Comparison of ENCODE assay signal across 1 cellular context in the genomic region with DNA sequence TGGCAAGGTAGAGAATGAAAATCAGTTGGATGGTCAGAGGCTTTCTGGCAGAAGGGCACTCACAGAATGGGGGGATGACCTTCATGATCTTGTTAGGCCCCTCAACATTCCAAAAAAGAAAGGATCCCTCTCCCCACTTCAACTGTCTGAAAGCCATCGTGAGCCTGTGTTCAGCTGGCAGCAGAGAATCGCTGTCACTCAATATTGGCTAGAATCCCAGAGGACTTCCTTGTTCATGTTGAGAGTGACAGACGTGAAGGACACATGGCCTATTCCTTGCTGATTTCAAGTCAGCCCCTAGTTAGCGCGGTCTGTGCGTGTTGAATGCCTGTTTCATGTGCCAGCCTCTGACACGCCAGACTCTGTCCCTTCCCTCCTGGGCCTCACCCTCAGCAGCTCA.
TF ChIP-seq lines count a peak whose summit lies in the region.

No MANE protein-coding gene starts in this region.

TF ChIP-seq in K562, 482 proteins besides CTCF, POLR2A, EP300 and RAD21 (continued from another document):
- TF ChIP-seq, protein P1, sequence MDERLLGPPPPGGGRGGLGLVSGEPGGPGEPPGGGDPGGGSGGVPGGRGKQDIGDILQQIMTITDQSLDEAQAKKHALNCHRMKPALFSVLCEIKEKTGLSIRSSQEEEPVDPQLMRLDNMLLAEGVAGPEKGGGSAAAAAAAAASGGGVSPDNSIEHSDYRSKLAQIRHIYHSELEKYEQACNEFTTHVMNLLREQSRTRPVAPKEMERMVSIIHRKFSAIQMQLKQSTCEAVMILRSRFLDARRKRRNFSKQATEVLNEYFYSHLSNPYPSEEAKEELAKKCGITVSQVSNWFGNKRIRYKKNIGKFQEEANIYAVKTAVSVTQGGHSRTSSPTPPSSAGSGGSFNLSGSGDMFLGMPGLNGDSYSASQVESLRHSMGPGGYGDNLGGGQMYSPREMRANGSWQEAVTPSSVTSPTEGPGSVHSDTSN (CRISPR knock-in tag; IDR thresholded peaks at IDR 0.05; ENCODE audit: low read depth), result peak; percentile 24; the same call in 1 of the 2 replicates
- TF ChIP-seq, protein P1 (tag; conservative IDR thresholded peaks at IDR 0.05; ENCODE audit: low read depth), result peak; percentile 55; the same call in 1 of the 2 replicates
- TF ChIP-seq ZBED1 (IDR thresholded peaks at IDR 0.05), result no peak
- no peak for TF ChIP-seq CREB3L1 (IDR thresholded peaks at IDR 0.05; ENCODE audit: borderline replicate concordance, low read depth)
- TF ChIP-seq, protein P2, sequence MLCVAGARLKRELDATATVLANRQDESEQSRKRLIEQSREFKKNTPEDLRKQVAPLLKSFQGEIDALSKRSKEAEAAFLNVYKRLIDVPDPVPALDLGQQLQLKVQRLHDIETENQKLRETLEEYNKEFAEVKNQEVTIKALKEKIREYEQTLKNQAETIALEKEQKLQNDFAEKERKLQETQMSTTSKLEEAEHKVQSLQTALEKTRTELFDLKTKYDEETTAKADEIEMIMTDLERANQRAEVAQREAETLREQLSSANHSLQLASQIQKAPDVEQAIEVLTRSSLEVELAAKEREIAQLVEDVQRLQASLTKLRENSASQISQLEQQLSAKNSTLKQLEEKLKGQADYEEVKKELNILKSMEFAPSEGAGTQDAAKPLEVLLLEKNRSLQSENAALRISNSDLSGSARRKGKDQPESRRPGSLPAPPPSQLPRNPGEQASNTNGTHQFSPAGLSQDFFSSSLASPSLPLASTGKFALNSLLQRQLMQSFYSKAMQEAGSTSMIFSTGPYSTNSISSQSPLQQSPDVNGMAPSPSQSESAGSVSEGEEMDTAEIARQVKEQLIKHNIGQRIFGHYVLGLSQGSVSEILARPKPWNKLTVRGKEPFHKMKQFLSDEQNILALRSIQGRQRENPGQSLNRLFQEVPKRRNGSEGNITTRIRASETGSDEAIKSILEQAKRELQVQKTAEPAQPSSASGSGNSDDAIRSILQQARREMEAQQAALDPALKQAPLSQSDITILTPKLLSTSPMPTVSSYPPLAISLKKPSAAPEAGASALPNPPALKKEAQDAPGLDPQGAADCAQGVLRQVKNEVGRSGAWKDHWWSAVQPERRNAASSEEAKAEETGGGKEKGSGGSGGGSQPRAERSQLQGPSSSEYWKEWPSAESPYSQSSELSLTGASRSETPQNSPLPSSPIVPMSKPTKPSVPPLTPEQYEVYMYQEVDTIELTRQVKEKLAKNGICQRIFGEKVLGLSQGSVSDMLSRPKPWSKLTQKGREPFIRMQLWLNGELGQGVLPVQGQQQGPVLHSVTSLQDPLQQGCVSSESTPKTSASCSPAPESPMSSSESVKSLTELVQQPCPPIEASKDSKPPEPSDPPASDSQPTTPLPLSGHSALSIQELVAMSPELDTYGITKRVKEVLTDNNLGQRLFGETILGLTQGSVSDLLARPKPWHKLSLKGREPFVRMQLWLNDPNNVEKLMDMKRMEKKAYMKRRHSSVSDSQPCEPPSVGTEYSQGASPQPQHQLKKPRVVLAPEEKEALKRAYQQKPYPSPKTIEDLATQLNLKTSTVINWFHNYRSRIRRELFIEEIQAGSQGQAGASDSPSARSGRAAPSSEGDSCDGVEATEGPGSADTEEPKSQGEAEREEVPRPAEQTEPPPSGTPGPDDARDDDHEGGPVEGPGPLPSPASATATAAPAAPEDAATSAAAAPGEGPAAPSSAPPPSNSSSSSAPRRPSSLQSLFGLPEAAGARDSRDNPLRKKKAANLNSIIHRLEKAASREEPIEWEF (CRISPR knock-in tag; IDR thresholded peaks at IDR 0.05), result no peak
- no peak for TF ChIP-seq GMEB1 (CRISPR knock-in tag; IDR thresholded peaks at IDR 0.05)
- TF ChIP-seq, protein P3, sequence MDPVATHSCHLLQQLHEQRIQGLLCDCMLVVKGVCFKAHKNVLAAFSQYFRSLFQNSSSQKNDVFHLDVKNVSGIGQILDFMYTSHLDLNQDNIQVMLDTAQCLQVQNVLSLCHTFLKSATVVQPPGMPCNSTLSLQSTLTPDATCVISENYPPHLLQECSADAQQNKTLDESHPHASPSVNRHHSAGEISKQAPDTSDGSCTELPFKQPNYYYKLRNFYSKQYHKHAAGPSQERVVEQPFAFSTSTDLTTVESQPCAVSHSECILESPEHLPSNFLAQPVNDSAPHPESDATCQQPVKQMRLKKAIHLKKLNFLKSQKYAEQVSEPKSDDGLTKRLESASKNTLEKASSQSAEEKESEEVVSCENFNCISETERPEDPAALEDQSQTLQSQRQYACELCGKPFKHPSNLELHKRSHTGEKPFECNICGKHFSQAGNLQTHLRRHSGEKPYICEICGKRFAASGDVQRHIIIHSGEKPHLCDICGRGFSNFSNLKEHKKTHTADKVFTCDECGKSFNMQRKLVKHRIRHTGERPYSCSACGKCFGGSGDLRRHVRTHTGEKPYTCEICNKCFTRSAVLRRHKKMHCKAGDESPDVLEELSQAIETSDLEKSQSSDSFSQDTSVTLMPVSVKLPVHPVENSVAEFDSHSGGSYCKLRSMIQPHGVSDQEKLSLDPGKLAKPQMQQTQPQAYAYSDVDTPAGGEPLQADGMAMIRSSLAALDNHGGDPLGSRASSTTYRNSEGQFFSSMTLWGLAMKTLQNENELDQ (CRISPR knock-in tag; IDR thresholded peaks at IDR 0.05; ENCODE audit: borderline replicate concordance), result no peak
- peak; percentile 84 for TF ChIP-seq PKNOX1 (IDR thresholded peaks at IDR 0.05)
- TF ChIP-seq RCOR1 (IDR thresholded peaks at IDR 0.05; ENCODE audit: borderline replicate concordance in 1 of 2, low read depth in 2 of 2, low read length in 2 of 2), result no peak
- TF ChIP-seq, protein P4, sequence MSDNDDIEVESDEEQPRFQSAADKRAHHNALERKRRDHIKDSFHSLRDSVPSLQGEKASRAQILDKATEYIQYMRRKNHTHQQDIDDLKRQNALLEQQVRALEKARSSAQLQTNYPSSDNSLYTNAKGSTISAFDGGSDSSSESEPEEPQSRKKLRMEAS (CRISPR knock-in tag; IDR thresholded peaks at IDR 0.05), result no peak
- no peak for TF ChIP-seq C11orf30 (IDR thresholded peaks at IDR 0.05; ENCODE audit: low read depth)
- TF ChIP-seq ZNF316 (IDR thresholded peaks at IDR 0.05), result no peak
- no peak for TF ChIP-seq ZNF830 (CRISPR knock-in tag; IDR thresholded peaks at IDR 0.05)
- no peak for TF ChIP-seq ZHX1 (conservative IDR thresholded peaks at IDR 0.05; ENCODE audit: low read length)
- no peak for TF ChIP-seq ZNF280B (CRISPR knock-in tag; IDR thresholded peaks at IDR 0.05)
